8 cellular contexts compared by ENCODE assay signal in genomic region chr1:226882187-226882586, GRCh38. TPM values are rescaled to one million over a fixed set of nuclear protein-coding genes. Genes with fewer than 3 reads are reported as not detected.
DNase-seq lines count a peak whose midpoint lies in the region; ATAC-seq and TF ChIP-seq lines count a peak whose summit lies in the region.

No MANE protein-coding gene starts in this region.

- intact Hi-C loops in left ventricle myocardium inferior (cut with micrococcal nuclease) (no loop called here), thyroid gland (cut with DNase I) (no loop called here), tibial artery (cut with DNase I; ENCODE audit: low total_unique reads) (no loop called here)

- ATAC-seq in GM21737 (IDR thresholded peaks at IDR 0.05; ENCODE audit: unreplicated experiment) = no peak
- ATAC-seq in HG03442 (IDR thresholded peaks at IDR 0.05; ENCODE audit: unreplicated experiment) = no peak

- DNase-seq in activated effector memory CD4-positive, alpha-beta T cell treated with anti-CD3 and anti-CD28 coated beads, Interleukin-2, amount 50 U/mL, for 16 hours = peak; percentile 61
- DNase-seq in activated effector memory CD4-positive, alpha-beta T cell treated with Interleukin-2 at 50 U/mL for 16 hours = no peak
- peak; percentile 69 for DNase-seq in OCI-M1 (lab: John Stamatoyannopoulos, UW)
- no peak for DNase-seq in left ventricle myocardium inferior
- no peak for DNase-seq in thyroid gland
- no peak for DNase-seq in tibial artery

- H3K9me3 ChIP-seq in left ventricle myocardium inferior (replicated peaks) (no peaks in the 10 kb centered on the region), thyroid gland (no peaks in the 10 kb centered on the region), tibial artery (no peaks in the 10 kb centered on the region)

- H3K4me3 ChIP-seq in left ventricle myocardium inferior = peak overlapping the region; percentile 44
- no peak overlapping the region for H3K4me3 ChIP-seq in thyroid gland (replicated peaks in 1 of 3)
- H3K4me3 ChIP-seq in tibial artery = no peak overlapping the region

- no peak for TF ChIP-seq CTCF in left ventricle myocardium inferior (IDR thresholded peaks at IDR 0.05; ENCODE audit: borderline replicate concordance)
- TF ChIP-seq CTCF in thyroid gland (IDR thresholded peaks at IDR 0.05) = no peak
- TF ChIP-seq CTCF in tibial artery (IDR thresholded peaks at IDR 0.05) = no peak

- WGBS in thyroid gland, 2 donors = 47 to 55% methylated on average over 5 of the region's 5 CpGs

- no peaks in the 10 kb centered on the region for H3K27me3 ChIP-seq in left ventricle myocardium inferior (ENCODE audit: low read depth)
- H3K27me3 ChIP-seq in thyroid gland = no peaks in the 10 kb centered on the region
- H3K27me3 ChIP-seq in tibial artery = no peaks in the 10 kb centered on the region

- TF ChIP-seq POLR2A in thyroid gland (IDR thresholded peaks at IDR 0.05) = no peak

- H3K4me1 ChIP-seq in left ventricle myocardium inferior = peaks cover 54% of the 10 kb centered on the region
- peaks cover 7 to 22% of the 10 kb centered on the region in 2 donors for H3K4me1 ChIP-seq in thyroid gland
- H3K4me1 ChIP-seq in tibial artery = no peaks in the 10 kb centered on the region

- H3K27ac ChIP-seq in left ventricle myocardium inferior (replicated peaks) (peak overlapping the region; percentile 75), thyroid gland (peak overlapping the region; percentile 24 to 43 (median 31)), tibial artery (peak overlapping the region in 1 of 2 donors; percentile 3)

- peaks cover 29% of the 10 kb centered on the region for H3K36me3 ChIP-seq in left ventricle myocardium inferior
- H3K36me3 ChIP-seq in thyroid gland = no peaks in the 10 kb centered on the region
- H3K36me3 ChIP-seq in tibial artery = peaks cover 35 to 89% (median 45%) of the 10 kb centered on the region in 3 donors

RNA-seq across cellular contexts. Expression of gene PSEN2, which starts 11.8 kb away (rescaled TPM):
- total RNA-seq in left ventricle myocardium inferior = 16.6 TPM
- total RNA-seq in thyroid gland = 10 to 100 TPM; 22.0 to 31.0 (median 24.6) TPM

RNA-seq across cellular contexts. Expression of gene COQ8A, which starts 57.9 kb away (rescaled TPM):
- total RNA-seq in left ventricle myocardium inferior = 357 TPM
- 10 to 100 TPM; 25.1 to 35.9 (median 30.1) TPM for total RNA-seq in thyroid gland

Comparison
In these comparisons a context has a peak if more than half of its experiments do, and no peak if none do; other contexts are left out.
1. DNase-seq: peak in activated effector memory CD4-positive, alpha-beta T cell treated with anti-CD3 and anti-CD28 coated beads, Interleukin-2, amount 50 U/mL, for 16 hours (single experiment) and OCI-M1 (single experiment); none in activated effector memory CD4-positive, alpha-beta T cell treated with Interleukin-2 at 50 U/mL for 16 hours (single experiment), left ventricle myocardium inferior (single experiment), thyroid gland (0 of 2) and tibial artery (0 of 2).